In the genomic region with DNA sequence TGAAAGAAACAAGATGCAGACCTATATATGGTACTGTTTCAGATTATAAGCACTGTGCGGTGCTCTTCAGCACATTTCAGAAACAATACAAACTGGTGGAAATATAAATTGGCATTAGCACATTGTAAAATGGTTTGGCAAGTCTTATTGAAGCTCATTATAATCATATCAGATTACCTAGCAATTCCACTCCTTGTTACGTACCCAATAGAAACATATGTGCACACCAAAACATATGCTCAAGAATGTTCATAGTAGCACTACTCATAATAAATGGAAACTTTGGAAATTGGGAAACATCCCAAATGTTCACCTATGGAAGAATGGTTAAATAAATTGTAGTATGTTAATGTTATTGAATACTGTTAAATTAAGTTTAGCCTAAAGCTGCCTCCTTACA, we compare ENCODE assay signal across 4 cellular contexts. TPM values are rescaled to one million over a fixed set of nuclear protein-coding genes. Genes with fewer than 3 reads are reported as not detected.
"Had no signal": no experiment of that assay in that cellular context is flagged by ENCODE, and none has a peak within 500 bp of the region (broad histone marks: within the 10 kb centered on the region; RNA-seq: fewer than 3 reads in every experiment).

No MANE protein-coding gene starts in this region.

- H3K4me3 ChIP-seq: GM12878 had no signal

- DNase-seq: GDM1, GF-D8 had no signal

RNA-seq across cellular contexts. Expression of a gene that starts 54.9 kb away (rescaled TPM):
- total RNA-seq: G401 had no signal
